1 cellular context compared by ENCODE assay signal in genomic region chr4:122785099-122785498, GRCh38.
TF ChIP-seq lines count a peak whose summit lies in the region.

No MANE protein-coding gene starts in this region.

TF ChIP-seq in GM23338, 12 proteins besides CTCF, POLR2A, EP300 and RAD21:
- TF ChIP-seq EZH2 (IDR thresholded peaks at IDR 0.05; ENCODE audit: low read depth, unreplicated experiment) (no peak), NANOG (IDR thresholded peaks at IDR 0.05; ENCODE audit: borderline replicate concordance) (no peak), STAT1 (IDR thresholded peaks at IDR 0.05; ENCODE audit: unreplicated experiment) (no peak), EZH2phosphoT487 (IDR thresholded peaks at IDR 0.05; ENCODE audit: unreplicated experiment) (no peak)
